Comparison of ENCODE assay signal across 1 cellular context in genomic region chr3:12994607-12995388, GRCh38.
TF ChIP-seq lines count a peak whose summit lies in the region.

No MANE protein-coding gene starts in this region.

TF ChIP-seq in HEK293, 187 proteins besides CTCF, POLR2A, EP300 and RAD21 (continued from another document and continues in another):
- TF ChIP-seq ZBTB6 (tag by site-specific recombination; IDR thresholded peaks at IDR 0.05) (0 out of 2 replicates have a peak, but pooled peaks have one; percentile 32), GLI2 (tag by site-specific recombination; IDR thresholded peaks at IDR 0.05; ENCODE audit: borderline replicate concordance, low read depth) (no peak), ZBTB11 (tag by site-specific recombination; conservative IDR thresholded peaks at IDR 0.05; ENCODE audit: low read depth) (peak; percentile 84), ZBTB1 (tag by site-specific recombination; IDR thresholded peaks at IDR 0.05) (0 out of 2 replicates have a peak, but pooled peaks have one; percentile 21), KLF16 (tag by site-specific recombination; IDR thresholded peaks at IDR 0.05) (peak; percentile 89), ZNF239 (tag by site-specific recombination; IDR thresholded peaks at IDR 0.05) (no peak), ZSCAN4 (tag by site-specific recombination; IDR thresholded peaks at IDR 0.05) (no peak; the same call in 1 of the 2 replicates), ZNF76 (tag by site-specific recombination; IDR thresholded peaks at IDR 0.05; ENCODE audit: borderline replicate concordance, low read depth) (peak; percentile 25; the same call in 1 of the 2 replicates), ZNF580 (tag by site-specific recombination; IDR thresholded peaks at IDR 0.05) (peak; percentile 61; the same call in 1 of the 2 replicates), ZNF354C (tag by site-specific recombination; IDR thresholded peaks at IDR 0.05; ENCODE audit: borderline replicate concordance, low read depth) (no peak), ZNF426 (tag by site-specific recombination; IDR thresholded peaks at IDR 0.05) (no peak), ZNF274 (IDR thresholded peaks at IDR 0.05; ENCODE audit: low read length) (no peak), ZNF274 (tag by site-specific recombination; IDR thresholded peaks at IDR 0.05; ENCODE audit: borderline replicate concordance) (no peak), ZNF2 (tag by site-specific recombination; IDR thresholded peaks at IDR 0.05) (peak; percentile 78), PRDM1 (tag by site-specific recombination; IDR thresholded peaks at IDR 0.05) (no peak), ZIC2 (tag by site-specific recombination; IDR thresholded peaks at IDR 0.05) (peak; percentile 72), KLF7 (tag by site-specific recombination; IDR thresholded peaks at IDR 0.05; ENCODE audit: borderline replicate concordance) (peak; percentile 44; the same call in 1 of the 2 replicates), OVOL3 (tag by site-specific recombination; IDR thresholded peaks at IDR 0.05) (no peak), ZNF621 (tag by site-specific recombination; IDR thresholded peaks at IDR 0.05) (no peak), ZNF629 (tag by site-specific recombination; IDR thresholded peaks at IDR 0.05) (peak; percentile 83), ZXDB (tag by site-specific recombination; IDR thresholded peaks at IDR 0.05) (peak; percentile 76), ZNF292 (tag by site-specific recombination; IDR thresholded peaks at IDR 0.05; ENCODE audit: borderline replicate concordance, low read depth) (no peak), EGR2 (tag by site-specific recombination; IDR thresholded peaks at IDR 0.05; ENCODE audit: low read depth) (peak; percentile 60), ZNF335 (tag by site-specific recombination; conservative IDR thresholded peaks at IDR 0.05) (peak; percentile 82), ZNF664 (tag by site-specific recombination; IDR thresholded peaks at IDR 0.05) (no peak), ZNF114 (tag by site-specific recombination; IDR thresholded peaks at IDR 0.05) (no peak), ZNF530 (tag by site-specific recombination; IDR thresholded peaks at IDR 0.05; ENCODE audit: low read depth) (no peak), ZNF404 (tag by site-specific recombination; IDR thresholded peaks at IDR 0.05) (no peak), ZBTB48 (tag by site-specific recombination; IDR thresholded peaks at IDR 0.05) (peak; percentile 58; the same call in 1 of the 2 replicates), SP2 (tag by site-specific recombination; IDR thresholded peaks at IDR 0.05) (peak; percentile 91), PRDM2 (tag by site-specific recombination; IDR thresholded peaks at IDR 0.05; ENCODE audit: borderline replicate concordance) (0 out of 2 replicates have a peak, but pooled peaks have one; percentile 35), ZNF843 (tag by site-specific recombination; IDR thresholded peaks at IDR 0.05) (peak; percentile 15; the same call in 1 of the 2 replicates), ZBTB17 (tag by site-specific recombination; IDR thresholded peaks at IDR 0.05) (peak; percentile 84)
- TF ChIP-seq, protein P1, sequence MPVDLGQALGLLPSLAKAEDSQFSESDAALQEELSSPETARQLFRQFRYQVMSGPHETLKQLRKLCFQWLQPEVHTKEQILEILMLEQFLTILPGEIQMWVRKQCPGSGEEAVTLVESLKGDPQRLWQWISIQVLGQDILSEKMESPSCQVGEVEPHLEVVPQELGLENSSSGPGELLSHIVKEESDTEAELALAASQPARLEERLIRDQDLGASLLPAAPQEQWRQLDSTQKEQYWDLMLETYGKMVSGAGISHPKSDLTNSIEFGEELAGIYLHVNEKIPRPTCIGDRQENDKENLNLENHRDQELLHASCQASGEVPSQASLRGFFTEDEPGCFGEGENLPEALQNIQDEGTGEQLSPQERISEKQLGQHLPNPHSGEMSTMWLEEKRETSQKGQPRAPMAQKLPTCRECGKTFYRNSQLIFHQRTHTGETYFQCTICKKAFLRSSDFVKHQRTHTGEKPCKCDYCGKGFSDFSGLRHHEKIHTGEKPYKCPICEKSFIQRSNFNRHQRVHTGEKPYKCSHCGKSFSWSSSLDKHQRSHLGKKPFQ (tag by site-specific recombination; IDR thresholded peaks at IDR 0.05) = no peak
- TF ChIP-seq, protein P2, sequence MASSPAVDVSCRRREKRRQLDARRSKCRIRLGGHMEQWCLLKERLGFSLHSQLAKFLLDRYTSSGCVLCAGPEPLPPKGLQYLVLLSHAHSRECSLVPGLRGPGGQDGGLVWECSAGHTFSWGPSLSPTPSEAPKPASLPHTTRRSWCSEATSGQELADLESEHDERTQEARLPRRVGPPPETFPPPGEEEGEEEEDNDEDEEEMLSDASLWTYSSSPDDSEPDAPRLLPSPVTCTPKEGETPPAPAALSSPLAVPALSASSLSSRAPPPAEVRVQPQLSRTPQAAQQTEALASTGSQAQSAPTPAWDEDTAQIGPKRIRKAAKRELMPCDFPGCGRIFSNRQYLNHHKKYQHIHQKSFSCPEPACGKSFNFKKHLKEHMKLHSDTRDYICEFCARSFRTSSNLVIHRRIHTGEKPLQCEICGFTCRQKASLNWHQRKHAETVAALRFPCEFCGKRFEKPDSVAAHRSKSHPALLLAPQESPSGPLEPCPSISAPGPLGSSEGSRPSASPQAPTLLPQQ (tag by site-specific recombination; IDR thresholded peaks at IDR 0.05) = peak; percentile 75
- TF ChIP-seq, protein P3, sequence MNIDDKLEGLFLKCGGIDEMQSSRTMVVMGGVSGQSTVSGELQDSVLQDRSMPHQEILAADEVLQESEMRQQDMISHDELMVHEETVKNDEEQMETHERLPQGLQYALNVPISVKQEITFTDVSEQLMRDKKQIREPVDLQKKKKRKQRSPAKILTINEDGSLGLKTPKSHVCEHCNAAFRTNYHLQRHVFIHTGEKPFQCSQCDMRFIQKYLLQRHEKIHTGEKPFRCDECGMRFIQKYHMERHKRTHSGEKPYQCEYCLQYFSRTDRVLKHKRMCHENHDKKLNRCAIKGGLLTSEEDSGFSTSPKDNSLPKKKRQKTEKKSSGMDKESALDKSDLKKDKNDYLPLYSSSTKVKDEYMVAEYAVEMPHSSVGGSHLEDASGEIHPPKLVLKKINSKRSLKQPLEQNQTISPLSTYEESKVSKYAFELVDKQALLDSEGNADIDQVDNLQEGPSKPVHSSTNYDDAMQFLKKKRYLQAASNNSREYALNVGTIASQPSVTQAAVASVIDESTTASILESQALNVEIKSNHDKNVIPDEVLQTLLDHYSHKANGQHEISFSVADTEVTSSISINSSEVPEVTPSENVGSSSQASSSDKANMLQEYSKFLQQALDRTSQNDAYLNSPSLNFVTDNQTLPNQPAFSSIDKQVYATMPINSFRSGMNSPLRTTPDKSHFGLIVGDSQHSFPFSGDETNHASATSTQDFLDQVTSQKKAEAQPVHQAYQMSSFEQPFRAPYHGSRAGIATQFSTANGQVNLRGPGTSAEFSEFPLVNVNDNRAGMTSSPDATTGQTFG (tag by site-specific recombination; IDR thresholded peaks at IDR 0.05; ENCODE audit: borderline replicate concordance) = no peak
- TF ChIP-seq, protein P4, sequence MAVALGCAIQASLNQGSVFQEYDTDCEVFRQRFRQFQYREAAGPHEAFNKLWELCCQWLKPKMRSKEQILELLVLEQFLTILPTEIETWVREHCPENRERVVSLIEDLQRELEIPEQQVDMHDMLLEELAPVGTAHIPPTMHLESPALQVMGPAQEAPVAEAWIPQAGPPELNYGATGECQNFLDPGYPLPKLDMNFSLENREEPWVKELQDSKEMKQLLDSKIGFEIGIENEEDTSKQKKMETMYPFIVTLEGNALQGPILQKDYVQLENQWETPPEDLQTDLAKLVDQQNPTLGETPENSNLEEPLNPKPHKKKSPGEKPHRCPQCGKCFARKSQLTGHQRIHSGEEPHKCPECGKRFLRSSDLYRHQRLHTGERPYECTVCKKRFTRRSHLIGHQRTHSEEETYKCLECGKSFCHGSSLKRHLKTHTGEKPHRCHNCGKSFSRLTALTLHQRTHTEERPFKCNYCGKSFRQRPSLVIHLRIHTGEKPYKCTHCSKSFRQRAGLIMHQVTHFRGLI (tag by site-specific recombination; IDR thresholded peaks at IDR 0.05) = no peak; the same call in 1 of the 2 replicates
